In genomic region chr17:39617446-39618251, GRCh38 we compare ENCODE assay signal across 8 cellular contexts. TPM values are rescaled to one million over a fixed set of nuclear protein-coding genes. Genes with fewer than 3 reads are reported as not detected.
DNase-seq lines count a peak whose midpoint lies in the region; ATAC-seq, FAIRE-seq and TF ChIP-seq lines count a peak whose summit lies in the region.

No MANE protein-coding gene starts in this region.

- no peaks in the 10 kb centered on the region for H4K20me1 ChIP-seq in PC-3 (ENCODE audit: low read length)

- no peaks in the 10 kb centered on the region; the same call in 1 of the 2 replicates for H3K36me3 ChIP-seq in PC-3 (ENCODE audit: low read depth, low read length)
- H3K36me3 ChIP-seq in uterus = no peaks in the 10 kb centered on the region

- no peaks in the 10 kb centered on the region for H3K27me3 ChIP-seq in PC-3 (ENCODE audit: low read length)
- peaks cover 0 to 4% of the 10 kb centered on the region in 2 donors for H3K27me3 ChIP-seq in uterus

- peak overlapping the region; percentile 98 for H3K4me2 ChIP-seq in PC-3 (ENCODE audit: low read length)

- no peaks in the 10 kb centered on the region for H3K4me1 ChIP-seq in PC-3 (ENCODE audit: insufficient read depth, low read length)
- no peaks in the 10 kb centered on the region for H3K4me1 ChIP-seq in uterus

- no peaks in the 10 kb centered on the region for H3K9me3 ChIP-seq in PC-3 (ENCODE audit: low read length)
- no peaks in the 10 kb centered on the region for H3K9me3 ChIP-seq in uterus

- no TSS peak for BruUV-seq in PC-3 (replicated peaks; lab: Mats Ljungman, UMichigan)

- DNase-seq in HTR-8/SVneo (ENCODE audit: insufficient read length, low spot score) (peak; percentile 79), PC-3 (peak; percentile 46), fibroblast of the aortic adventitia (ENCODE audit: low read depth) (peak; percentile 36), nucleus accumbens (lab: John Stamatoyannopoulos, UW) (peak in 38 of 56 donors; percentile 7 to 81 (median 43)), uterus (peak; percentile 37 to 40)
- DNase-seq in activated T-helper 1 cell treated with anti-CD3 and anti-CD28 coated beads, Interleukin-2, amount 50 U/mL, for 16 hours (ENCODE audit: low read depth in 1 of 2, low spot score in 1 of 2) = peak; percentile 16 to 37

- H3K4me3 ChIP-seq in PC-3 (ENCODE audit: low read length) (peak overlapping the region; percentile 76), fibroblast of the aortic adventitia (ENCODE audit: low read depth, low read length) (peak overlapping the region; percentile 64), uterus (peak overlapping the region; percentile 16 to 30)

- H3F3A ChIP-seq in PC-3 (ENCODE audit: low read length, unreplicated experiment) = no peaks in the 10 kb centered on the region

- peak; percentile 66 for ATAC-seq in PC-3
- no peak for ATAC-seq in GM19397 (IDR thresholded peaks at IDR 0.05; ENCODE audit: unreplicated experiment)

- no peak overlapping the region for H3K9ac ChIP-seq in PC-3 (ENCODE audit: low read length)

- H3K27ac ChIP-seq in C4-2B (peak overlapping the region; percentile 76), PC-3 (ENCODE audit: low read length) (no peak overlapping the region), uterus (no peak overlapping the region)

- peak overlapping the region; percentile 93; the same call in 1 of the 2 replicates for H2AFZ ChIP-seq in PC-3 (ENCODE audit: low read length)

- peak; percentile 84 for FAIRE-seq in HTR-8/SVneo (lab: Jason Lieb, UNC)

- intact Hi-C loops in PC-3 (cut with micrococcal nuclease) = loop anchor here (1.0 kb wide), 1 partner anchor 44 kb away; no protein-coding TSS in a partner anchor
- intact Hi-C loops in uterus (cut with DNase I; ENCODE audit: low total_unique reads) = no loop called here

- no peaks in the 10 kb centered on the region for H3K79me2 ChIP-seq in PC-3 (ENCODE audit: low read length)

- CTCF ChIA-PET in PC-3 (lab: Charles Lee) = interaction anchor here (0.7 kb wide), 1 partner anchor 265 kb away, joined by 3 read pairs; no protein-coding TSS in a partner anchor

- POLR2A ChIA-PET in PC-3 (lab: Charles Lee; ENCODE audit: unreplicated experiment) = no interaction called here

- TF ChIP-seq POLR2A in uterus (IDR thresholded peaks at IDR 0.05) = no peak

- TF ChIP-seq CTCF in C4-2B (conservative IDR thresholded peaks at IDR 0.05) = no peak
- TF ChIP-seq CTCF in PC-3 (conservative IDR thresholded peaks at IDR 0.05; ENCODE audit: low read depth, low read length) = no peak
- TF ChIP-seq CTCF in fibroblast of the aortic adventitia (IDR thresholded peaks at IDR 0.05; ENCODE audit: insufficient read depth, low read length) = no peak
- TF ChIP-seq CTCF in uterus (IDR thresholded peaks at IDR 0.05) = no peak

- no peaks in the 10 kb centered on the region for H3K9me2 ChIP-seq in PC-3 (replicated peaks; ENCODE audit: low read length)

RNA-seq across cellular contexts. Expression of gene PPP1R1B, which starts 9.1 kb away (rescaled TPM):
- total RNA-seq in PC-3 (2014; rRNA removed) (2.9 and 3.1 TPM in 2 replicates), fibroblast of the aortic adventitia (ENCODE audit: low replicate concordance) (4.1 and 9.0 TPM in 2 replicates), uterus (10 to 100 TPM in 1 of 4 donors, under 1 TPM in 3; 0.26 to 22.0 (median 0.68) TPM)

RNA-seq across cellular contexts. Expression of gene NEUROD2, which starts 9.9 kb away (rescaled TPM):
- total RNA-seq in PC-3 (2014; rRNA removed) = not detected in 2 replicates
- not detected in 2 replicates for total RNA-seq in fibroblast of the aortic adventitia (ENCODE audit: low replicate concordance)
- not detected for total RNA-seq in uterus

RNA-seq across cellular contexts. Expression of gene STARD3, which starts 19.3 kb away (rescaled TPM):
- 30.5 and 56.4 TPM in 2 replicates for total RNA-seq in PC-3 (2014; rRNA removed)
- total RNA-seq in fibroblast of the aortic adventitia (ENCODE audit: low replicate concordance) = 18.6 and 20.8 TPM in 2 replicates
- 10 to 100 TPM; 21.0 to 62.3 (median 26.0) TPM for total RNA-seq in uterus

RNA-seq across cellular contexts. Expression of gene TCAP, which starts 47.5 kb away (rescaled TPM):
- total RNA-seq in PC-3 (2014; rRNA removed) = 0.12 and 0.51 TPM in 2 replicates
- total RNA-seq in fibroblast of the aortic adventitia (ENCODE audit: low replicate concordance) = 0.36 and 0.49 TPM in 2 replicates
- 1 to 10 TPM in 1 of 4 donors, under 1 TPM in 1, not detected in 2; 0.28 to 2.2 TPM for total RNA-seq in uterus

RNA-seq across cellular contexts. Expression of gene PNMT, which starts 50.6 kb away (rescaled TPM):
- 1.2 and 1.4 TPM in 2 replicates for total RNA-seq in PC-3 (2014; rRNA removed)
- not detected in 2 replicates for total RNA-seq in fibroblast of the aortic adventitia (ENCODE audit: low replicate concordance)
- 1 to 10 TPM in 3 of 4 donors, not detected in 1; 3.8 to 5.0 (median 4.7) TPM for total RNA-seq in uterus

Comparison
In these comparisons a context has a peak if more than half of its experiments do, and no peak if none do; other contexts are left out.
1. DNase-seq: peak in every context shown above with its lines; median percentile 79 in HTR-8/SVneo; 46 in PC-3; 43 in nucleus accumbens; 38 in uterus; 36 in fibroblast of the aortic adventitia; 26 in activated T-helper 1 cell treated with anti-CD3 and anti-CD28 coated beads, Interleukin-2, amount 50 U/mL, for 16 hours.
2. H3K4me3 ChIP-seq: peak in every context shown above with its lines; median percentile 76 in PC-3; 64 in fibroblast of the aortic adventitia; 23 in uterus.